Comparison of ENCODE assay signal across 16 cellular contexts in the genomic region with DNA sequence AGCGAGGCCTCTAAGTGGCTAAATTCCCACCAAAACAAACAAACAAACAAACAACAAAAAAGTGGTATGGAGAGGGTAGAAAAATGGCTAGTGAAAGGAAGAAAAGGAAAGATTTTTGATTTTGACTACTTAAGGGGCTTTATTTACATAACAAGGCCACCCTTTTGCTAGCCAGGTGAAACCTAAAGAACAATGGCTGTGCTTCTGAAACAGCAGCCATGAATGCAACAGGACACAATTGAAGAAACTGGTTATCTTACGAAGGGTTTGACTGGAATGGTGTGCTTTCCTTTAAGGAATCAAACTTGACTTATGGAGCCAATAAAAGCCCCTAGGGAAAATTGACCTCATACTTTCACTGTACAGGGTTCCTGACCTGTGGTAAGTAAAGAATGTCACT.
DNase-seq lines count a peak whose midpoint lies in the region; ATAC-seq and TF ChIP-seq lines count a peak whose summit lies in the region.
"Had no signal": no experiment of that assay in that cellular context is flagged by ENCODE, and none has a peak within 500 bp of the region (broad histone marks: within the 10 kb centered on the region; RNA-seq: fewer than 3 reads in every experiment).

No MANE protein-coding gene starts in this region.

- H3K27ac Mint-ChIP-seq in WTC11 (peak overlapping the region; percentile 89), type B pancreatic cell (no peak overlapping the region)
- H3K27ac Mint-ChIP-seq: CD4-positive, alpha-beta memory T cell; HFFc6 had no signal

- H3K4me1 Mint-ChIP-seq in WTC11, result peaks cover 40% of the 10 kb centered on the region
- H3K4me1 Mint-ChIP-seq in type B pancreatic cell (ENCODE audit: unreplicated experiment), result no peaks in the 10 kb centered on the region
- H3K4me1 Mint-ChIP-seq: CD4-positive, alpha-beta memory T cell had no signal

- no peak overlapping the region for H2AFZ ChIP-seq in trophoblast cell (ENCODE audit: insufficient read depth, low read length, poor library complexity)

- in situ Hi-C loops in gastrocnemius medialis (cut with MboI; ENCODE audit: low sequenced_read_pairs in 4 of 4), result no loop called here

- peaks cover 25% of the 10 kb centered on the region for H3K4me1 ChIP-seq in HUES48 (ENCODE audit: control insufficient read depth, insufficient read depth, low read length)
- no peaks in the 10 kb centered on the region for H3K4me1 ChIP-seq in esophagus muscularis mucosa
- H3K4me1 ChIP-seq in gastrocnemius medialis, result no peaks in the 10 kb centered on the region
- no peaks in the 10 kb centered on the region for H3K4me1 ChIP-seq in trophoblast cell (ENCODE audit: control insufficient read depth in 1 of 2, insufficient read depth in 2 of 2, low read length in 2 of 2)
- H3K4me1 ChIP-seq in left lung, result no peaks in the 10 kb centered on the region
- H3K4me1 ChIP-seq: HAP-1 had no signal

- H4K12ac ChIP-seq in trophoblast cell (ENCODE audit: low read depth, low read length), result no peak overlapping the region

- no peak overlapping the region for H3K18ac ChIP-seq in trophoblast cell (ENCODE audit: low read length)

- H3K27me3 ChIP-seq in HUES48 (ENCODE audit: control insufficient read depth, insufficient read depth, low read length) (no peaks in the 10 kb centered on the region), esophagus muscularis mucosa (peaks cover 0 to 12% (median 0%) of the 10 kb centered on the region in 4 donors), gastrocnemius medialis (no peaks in the 10 kb centered on the region), trophoblast cell (ENCODE audit: insufficient read depth, low read length) (no peaks in the 10 kb centered on the region), left lung (peaks cover 0 to 15% of the 10 kb centered on the region in 2 donors)

- H4K8ac ChIP-seq in trophoblast cell (ENCODE audit: low read depth, low read length), result no peak overlapping the region

- H3K9me3 Mint-ChIP-seq in WTC11 (peaks cover 42% of the 10 kb centered on the region), type B pancreatic cell (peaks cover 10% of the 10 kb centered on the region)

- no peak for TF ChIP-seq EP300 in esophagus muscularis mucosa (IDR thresholded peaks at IDR 0.05)

- ATAC-seq in WTC11, result peak; percentile 57
- ATAC-seq in gastrocnemius medialis, result no peak
- ATAC-seq in left lung, result no peak

- H4K91ac ChIP-seq in trophoblast cell (ENCODE audit: low read depth, low read length), result no peak overlapping the region

- H3K14ac ChIP-seq in trophoblast cell (ENCODE audit: low read length), result no peak overlapping the region

- H3K4me2 ChIP-seq in trophoblast cell (ENCODE audit: low read length), result no peak overlapping the region

- H2AK5ac ChIP-seq in trophoblast cell (ENCODE audit: low read length), result no peak overlapping the region

- H3K9me3 ChIP-seq in HUES48 (ENCODE audit: control insufficient read depth, insufficient read depth, low read length) (no peaks in the 10 kb centered on the region), esophagus muscularis mucosa (peaks cover 0 to 11% (median 3%) of the 10 kb centered on the region in 4 donors), gastrocnemius medialis (no peaks in the 10 kb centered on the region), trophoblast cell (ENCODE audit: insufficient read depth, low read depth, low read length) (peaks cover 3% of the 10 kb centered on the region), left lung (peaks cover 0 to 5% of the 10 kb centered on the region in 2 donors)
- H3K9me3 ChIP-seq: HAP-1 had no signal

- POLR2A ChIA-PET in WTC11 (lab: Charles Lee), result no interaction called here

- no peaks in the 10 kb centered on the region for H3K79me1 ChIP-seq in trophoblast cell (ENCODE audit: low read length)

- no peak overlapping the region for H3K23ac ChIP-seq in trophoblast cell (ENCODE audit: low read length)

- no peak overlapping the region for H2BK120ac ChIP-seq in trophoblast cell (ENCODE audit: insufficient read depth, low read length, poor library complexity)

- H3K9ac ChIP-seq in HUES48 (ENCODE audit: low read depth, low read length), result no peak overlapping the region
- no peak overlapping the region for H3K9ac ChIP-seq in trophoblast cell (ENCODE audit: low read length)

- intact Hi-C loops in esophagus muscularis mucosa (cut with DNase I), result no loop called here
- intact Hi-C loops in gastrocnemius medialis (cut with DNase I; ENCODE audit: low total_unique reads), result no loop called here
- intact Hi-C loops in left lung (cut with DNase I), result no loop called here

- H3K79me2 ChIP-seq in trophoblast cell (ENCODE audit: control insufficient read depth, insufficient read depth, low read length, poor library complexity), result no peaks in the 10 kb centered on the region

- H3K36me3 Mint-ChIP-seq in WTC11, result peaks cover 11% of the 10 kb centered on the region
- H3K36me3 Mint-ChIP-seq in type B pancreatic cell, result peaks cover under 1% of the 10 kb centered on the region
- H3K36me3 Mint-ChIP-seq: CD4-positive, alpha-beta memory T cell had no signal

- TF ChIP-seq POLR2A in esophagus muscularis mucosa (IDR thresholded peaks at IDR 0.05; ENCODE audit: low read depth), result no peak
- TF ChIP-seq POLR2A in gastrocnemius medialis (IDR thresholded peaks at IDR 0.05), result no peak

- H3K36me3 ChIP-seq in HUES48 (ENCODE audit: control insufficient read depth, insufficient read depth, low read length) (no peaks in the 10 kb centered on the region), esophagus muscularis mucosa (no peaks in the 10 kb centered on the region), gastrocnemius medialis (no peaks in the 10 kb centered on the region), trophoblast cell (ENCODE audit: control insufficient read depth in 1 of 2, insufficient read depth in 2 of 2, low read length in 2 of 2) (no peaks in the 10 kb centered on the region), left lung (no peaks in the 10 kb centered on the region)
- H3K36me3 ChIP-seq: HAP-1 had no signal

- no peak overlapping the region for H2BK5ac ChIP-seq in trophoblast cell (ENCODE audit: low read depth, low read length, poor library complexity)

- H3K27me3 Mint-ChIP-seq in WTC11 (ENCODE audit: low read depth) (peaks cover 12% of the 10 kb centered on the region), type B pancreatic cell (no peaks in the 10 kb centered on the region)

- no peak overlapping the region for H2BK12ac ChIP-seq in trophoblast cell (ENCODE audit: low read length)

- TF ChIP-seq CTCF in WTC11 (IDR thresholded peaks at IDR 0.05) (no peak), esophagus muscularis mucosa (IDR thresholded peaks at IDR 0.05) (no peak), gastrocnemius medialis (IDR thresholded peaks at IDR 0.05 in 4 of 5, conservative IDR thresholded peaks at IDR 0.05 in 1 of 5) (no peak), type B pancreatic cell (conservative IDR thresholded peaks at IDR 0.05) (no peak), left lung (IDR thresholded peaks at IDR 0.05) (no peak)

- H3K4me3 Mint-ChIP-seq in WTC11, result no peak overlapping the region; the same call in 1 of the 2 replicates
- H3K4me3 Mint-ChIP-seq in type B pancreatic cell, result no peak overlapping the region
- H3K4me3 Mint-ChIP-seq: CD4-positive, alpha-beta memory T cell; HFFc6 had no signal

- CTCF ChIA-PET in WTC11 (lab: Charles Lee), result interaction anchor here (0.8 to 2.0 kb wide), 2 partner anchors 11 to 30 kb away, joined by 5 to 14 read pairs; no protein-coding TSS in a partner anchor

- DNase-seq in WTC11 (ENCODE audit: low spot score), result no peak
- peak; percentile 42 for DNase-seq in esophagus muscularis mucosa (ENCODE audit: extremely low spot score)
- no peak for DNase-seq in gastrocnemius medialis
- DNase-seq in type B pancreatic cell (ENCODE audit: extremely low spot score, unreplicated experiment), result no peak
- no peak for DNase-seq in trophoblast cell
- no peak for DNase-seq in left lung
- DNase-seq: C1 segment of cervical spinal cord; Calu3; CD4-positive, alpha-beta memory T cell; COR-L47; DMS53; DMS79 treated with DMSO at 0.1 percent for 48 hours; GF-D8; HFFc6 had no signal

- WGBS in esophagus muscularis mucosa, result 86% methylated on average over 2 of the region's 2 CpGs
- WGBS in trophoblast cell (ENCODE audit: extremely low coverage, insufficient coverage, insufficient read length), result no CpG with 5 or more reads among the region's 2 CpGs

- H3K27ac ChIP-seq in HUES48 (ENCODE audit: low read depth, low read length) (peak overlapping the region; percentile 69), esophagus muscularis mucosa (replicated peaks in 1 of 4) (no peak overlapping the region), gastrocnemius medialis (no peak overlapping the region), trophoblast cell (ENCODE audit: low read depth, low read length) (no peak overlapping the region), left lung (no peak overlapping the region)

- H3K4me3 ChIP-seq in HUES48 (ENCODE audit: low read depth, low read length) (no peak overlapping the region), esophagus muscularis mucosa (no peak overlapping the region), gastrocnemius medialis (no peak overlapping the region), trophoblast cell (ENCODE audit: low read depth, low read length) (no peak overlapping the region), left lung (no peak overlapping the region)
- H3K4me3 ChIP-seq: HAP-1 had no signal

- no peak overlapping the region for H3K4ac ChIP-seq in trophoblast cell (ENCODE audit: low read depth, low read length)

TF ChIP-seq in WTC11, 78 proteins besides CTCF, POLR2A, EP300 and RAD21 (continues in another document):
- TF ChIP-seq NFATC4 (CRISPR knock-in tag; IDR thresholded peaks at IDR 0.05) (no peak), FOXK1 (CRISPR knock-in tag; IDR thresholded peaks at IDR 0.05) (no peak), CREB1 (CRISPR knock-in tag; IDR thresholded peaks at IDR 0.05) (no peak), ZNF121 (CRISPR knock-in tag; IDR thresholded peaks at IDR 0.05) (no peak), OVOL2 (CRISPR knock-in tag; IDR thresholded peaks at IDR 0.05; ENCODE audit: borderline replicate concordance) (no peak), ZNF138 (CRISPR knock-in tag; conservative IDR thresholded peaks at IDR 0.05) (no peak), GABPB1 (CRISPR knock-in tag; IDR thresholded peaks at IDR 0.05) (no peak), MXD4 (CRISPR knock-in tag; IDR thresholded peaks at IDR 0.05; ENCODE audit: borderline replicate concordance) (no peak), SMAD3 (CRISPR knock-in tag; IDR thresholded peaks at IDR 0.05; ENCODE audit: borderline replicate concordance) (no peak), TCF7 (CRISPR knock-in tag; IDR thresholded peaks at IDR 0.05; ENCODE audit: low read depth) (no peak), NR3C1 (CRISPR knock-in tag; conservative IDR thresholded peaks at IDR 0.05; ENCODE audit: low read depth) (no peak)
- TF ChIP-seq, protein P1, sequence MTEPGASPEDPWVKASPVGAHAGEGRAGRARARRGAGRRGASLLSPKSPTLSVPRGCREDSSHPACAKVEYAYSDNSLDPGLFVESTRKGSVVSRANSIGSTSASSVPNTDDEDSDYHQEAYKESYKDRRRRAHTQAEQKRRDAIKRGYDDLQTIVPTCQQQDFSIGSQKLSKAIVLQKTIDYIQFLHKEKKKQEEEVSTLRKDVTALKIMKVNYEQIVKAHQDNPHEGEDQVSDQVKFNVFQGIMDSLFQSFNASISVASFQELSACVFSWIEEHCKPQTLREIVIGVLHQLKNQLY (CRISPR knock-in tag; IDR thresholded peaks at IDR 0.05), result no peak
